In the genomic region with DNA sequence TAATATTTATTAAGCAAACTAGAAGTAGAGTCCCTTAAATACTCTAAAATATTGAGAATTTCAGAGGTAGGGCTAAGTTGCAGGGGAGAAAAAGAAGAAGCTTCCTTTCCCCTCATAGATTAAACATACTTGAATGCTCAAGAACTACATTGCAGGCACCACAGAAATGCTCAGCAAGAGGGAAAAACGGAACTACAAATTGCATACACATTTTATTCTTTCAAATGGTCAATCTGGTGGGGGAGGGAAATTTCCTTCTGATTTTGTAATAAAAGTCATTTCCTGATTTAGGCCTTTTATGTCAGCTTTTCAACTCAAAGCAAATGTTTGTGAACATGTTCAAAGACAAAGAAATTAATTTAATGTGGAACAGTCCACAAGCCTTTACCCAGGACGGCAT, we compare ENCODE assay signal across 23 cellular contexts.
"Had no signal": no experiment of that assay in that cellular context is flagged by ENCODE, and none has a peak within 500 bp of the region (broad histone marks: within the 10 kb centered on the region; RNA-seq: fewer than 3 reads in every experiment).

No MANE protein-coding gene starts in this region.

- H3K4me3 Mint-ChIP-seq: activated naive CD8-positive, alpha-beta T cell treated with anti-CD3 and anti-CD28 coated beads, Interleukin-2, amount 10 ng/mL, durations not matched to agents 7 days and 5 days; memory B cell; nephron; stimulated activated memory B cell treated with anti-CD40 and anti-IgM and Interleukin-4, amounts not matched to agents 10 μg/mL and 1 μg/mL and 100 μg/mL, for 72 hours; T-helper 17 cell; type B pancreatic cell had no signal

- H3K9me3 ChIP-seq: colonic mucosa, esophagus squamous epithelium, gastroesophageal sphincter, heart left ventricle, thoracic aorta had no signal

- H3K9me3 Mint-ChIP-seq: activated naive CD8-positive, alpha-beta T cell treated with anti-CD3 and anti-CD28 coated beads, Interleukin-2, amount 10 ng/mL, durations not matched to agents 7 days and 5 days; memory B cell; nephron; stimulated activated memory B cell treated with anti-CD40 and anti-IgM and Interleukin-4, amounts not matched to agents 10 μg/mL and 1 μg/mL and 100 μg/mL, for 72 hours; type B pancreatic cell had no signal

- H3K36me3 ChIP-seq: colonic mucosa had no signal

- H3K4me1 ChIP-seq: colonic mucosa, esophagus squamous epithelium, gastroesophageal sphincter had no signal

- H3K4me3 ChIP-seq: colonic mucosa, esophagus squamous epithelium, gastroesophageal sphincter, heart left ventricle, smooth muscle cell, thoracic aorta had no signal

- H3K27me3 Mint-ChIP-seq: activated naive CD8-positive, alpha-beta T cell treated with anti-CD3 and anti-CD28 coated beads, Interleukin-2, amount 10 ng/mL, durations not matched to agents 7 days and 5 days; memory B cell; stimulated activated memory B cell treated with anti-CD40 and anti-IgM and Interleukin-4, amounts not matched to agents 10 μg/mL and 1 μg/mL and 100 μg/mL, for 72 hours; T-helper 17 cell; type B pancreatic cell had no signal

- H3K27ac ChIP-seq: colonic mucosa, esophagus squamous epithelium, gastroesophageal sphincter, thoracic aorta had no signal

- H3K4me1 Mint-ChIP-seq: activated naive CD8-positive, alpha-beta T cell treated with anti-CD3 and anti-CD28 coated beads, Interleukin-2, amount 10 ng/mL, durations not matched to agents 7 days and 5 days; memory B cell; nephron; stimulated activated memory B cell treated with anti-CD40 and anti-IgM and Interleukin-4, amounts not matched to agents 10 μg/mL and 1 μg/mL and 100 μg/mL, for 72 hours had no signal

- H3K27ac Mint-ChIP-seq: activated naive CD8-positive, alpha-beta T cell treated with anti-CD3 and anti-CD28 coated beads, Interleukin-2, amount 10 ng/mL, durations not matched to agents 7 days and 5 days; memory B cell; nephron; stimulated activated memory B cell treated with anti-CD40 and anti-IgM and Interleukin-4, amounts not matched to agents 10 μg/mL and 1 μg/mL and 100 μg/mL, for 72 hours; T-helper 17 cell; type B pancreatic cell had no signal

- DNase-seq: activated CD4-positive, alpha-beta T cell treated with anti-CD3 and anti-CD28 coated beads for 4 hours; activated CD4-positive, alpha-beta T cell treated with anti-CD3 and anti-CD28 coated beads, Interleukin-2, amount 50 U/mL, for 48 hours; activated CD4-positive, CD25-positive, alpha-beta regulatory T cell; activated CD8-positive, alpha-beta memory T cell treated with anti-CD3 and anti-CD28 coated beads, Interleukin-2, amount 50 U/mL, for 48 hours; activated naive CD4-positive, alpha-beta T cell treated with Interleukin-2 at 50 U/mL for 16 hours; activated naive CD8-positive, alpha-beta T cell treated with anti-CD3 and anti-CD28 coated beads, Interleukin-2, amount 10 ng/mL, durations not matched to agents 7 days and 5 days; activated T-cell treated with anti-CD3 and anti-CD28 coated beads, Interleukin-2, amount 50 U/mL, for 48 hours; amygdala; colonic mucosa; esophagus squamous epithelium; heart left ventricle; nucleus accumbens; posterior cingulate gyrus; stimulated activated CD4-positive, alpha-beta T cell treated with anti-CD3 and anti-CD28 coated beads, Interleukin-15, amount 100 ng/mL, for 24 hours; T-helper 17 cell had no signal

- ATAC-seq: gastroesophageal sphincter; heart left ventricle; sciatic nerve; stimulated activated memory B cell treated with anti-CD40 and anti-IgM and Interleukin-4, amounts not matched to agents 10 μg/mL and 1 μg/mL and 100 μg/mL, for 72 hours; T-helper 17 cell had no signal

- H3K27me3 ChIP-seq: colonic mucosa, esophagus squamous epithelium, gastroesophageal sphincter, heart left ventricle had no signal
